Comparison of ENCODE assay signal across 1 cellular context in the genomic region with DNA sequence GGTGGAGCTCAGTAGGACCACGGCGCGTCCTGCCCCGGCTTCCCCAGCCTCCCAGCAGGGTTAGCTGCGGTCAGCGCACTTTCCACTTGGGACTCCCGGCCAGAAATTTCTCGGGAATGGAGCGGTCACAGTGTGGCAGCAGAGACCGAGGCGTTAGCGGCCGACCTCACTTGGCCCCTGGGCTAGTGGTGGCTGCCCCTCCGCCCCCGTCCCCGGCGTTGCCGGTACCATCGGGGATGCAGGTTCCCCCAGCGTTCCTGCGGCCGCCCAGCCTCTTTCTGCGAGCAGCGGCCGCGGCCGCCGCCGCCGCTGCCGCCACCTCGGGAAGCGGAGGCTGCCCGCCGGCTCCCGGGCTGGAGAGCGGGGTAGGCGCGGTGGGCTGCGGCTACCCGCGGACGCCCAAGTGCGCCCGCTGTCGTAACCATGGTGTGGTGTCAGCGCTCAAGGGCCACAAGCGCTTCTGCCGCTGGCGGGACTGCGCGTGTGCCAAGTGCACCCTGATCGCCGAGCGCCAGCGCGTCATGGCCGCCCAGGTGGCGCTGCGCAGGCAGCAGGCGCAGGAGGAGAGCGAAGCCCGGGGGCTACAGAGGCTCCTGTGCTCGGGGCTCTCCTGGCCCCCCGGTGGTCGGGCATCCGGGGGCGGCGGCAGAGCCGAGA.
TF ChIP-seq lines count a peak whose summit lies in the region.

No MANE protein-coding gene starts in this region.

TF ChIP-seq in WTC11, 78 proteins besides CTCF, POLR2A, EP300 and RAD21 (continued from another document):
- TF ChIP-seq ZNF281 (CRISPR knock-in tag; IDR thresholded peaks at IDR 0.05) (no peak), SP1 (CRISPR knock-in tag; conservative IDR thresholded peaks at IDR 0.05) (no peak; the same call in 1 of the 2 replicates), NFATC4 (CRISPR knock-in tag; IDR thresholded peaks at IDR 0.05) (no peak), RELA (CRISPR knock-in tag; IDR thresholded peaks at IDR 0.05; ENCODE audit: borderline replicate concordance) (0 out of 2 replicates have a peak, but pooled peaks have one; percentile 87), MYBL2 (CRISPR knock-in tag; IDR thresholded peaks at IDR 0.05) (0 out of 2 replicates have a peak, but pooled peaks have one; percentile 23), FOXK1 (CRISPR knock-in tag; IDR thresholded peaks at IDR 0.05) (peak; percentile 43; the same call in 1 of the 2 replicates), ZNF121 (CRISPR knock-in tag; IDR thresholded peaks at IDR 0.05) (no peak), ZNF219 (CRISPR knock-in tag; IDR thresholded peaks at IDR 0.05; ENCODE audit: borderline replicate concordance) (0 out of 2 replicates have a peak, but pooled peaks have one; percentile 23), HMGXB4 (CRISPR knock-in tag; IDR thresholded peaks at IDR 0.05) (peak; percentile 96), ZNF423 (CRISPR knock-in tag; IDR thresholded peaks at IDR 0.05) (peak; percentile 97), ZNF512 (CRISPR knock-in tag; IDR thresholded peaks at IDR 0.05; ENCODE audit: borderline replicate concordance) (no peak), IRF1 (CRISPR knock-in tag; IDR thresholded peaks at IDR 0.05) (no peak), ZNF416 (CRISPR knock-in tag; IDR thresholded peaks at IDR 0.05) (no peak), FOXP4 (CRISPR knock-in tag; IDR thresholded peaks at IDR 0.05) (peak; percentile 74; the same call in 1 of the 2 replicates), JUN (CRISPR knock-in tag; IDR thresholded peaks at IDR 0.05) (0 out of 2 replicates have a peak, but pooled peaks have one; percentile 26), TEAD1 (CRISPR knock-in tag; IDR thresholded peaks at IDR 0.05) (no peak), ELF4 (CRISPR knock-in tag; IDR thresholded peaks at IDR 0.05; ENCODE audit: low read depth) (0 out of 2 replicates have a peak, but pooled peaks have one; percentile 20), FOXP1 (CRISPR knock-in tag; IDR thresholded peaks at IDR 0.05; ENCODE audit: borderline replicate concordance) (peak; percentile 52; the same call in 1 of the 2 replicates)
- TF ChIP-seq, protein P1, sequence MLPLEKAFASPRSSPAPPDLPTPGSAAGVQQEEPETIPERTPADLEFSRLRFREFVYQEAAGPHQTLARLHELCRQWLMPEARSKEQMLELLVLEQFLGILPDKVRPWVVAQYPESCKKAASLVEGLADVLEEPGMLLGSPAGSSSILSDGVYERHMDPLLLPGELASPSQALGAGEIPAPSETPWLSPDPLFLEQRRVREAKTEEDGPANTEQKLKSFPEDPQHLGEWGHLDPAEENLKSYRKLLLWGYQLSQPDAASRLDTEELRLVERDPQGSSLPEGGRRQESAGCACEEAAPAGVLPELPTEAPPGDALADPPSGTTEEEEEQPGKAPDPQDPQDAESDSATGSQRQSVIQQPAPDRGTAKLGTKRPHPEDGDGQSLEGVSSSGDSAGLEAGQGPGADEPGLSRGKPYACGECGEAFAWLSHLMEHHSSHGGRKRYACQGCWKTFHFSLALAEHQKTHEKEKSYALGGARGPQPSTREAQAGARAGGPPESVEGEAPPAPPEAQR (CRISPR knock-in tag; IDR thresholded peaks at IDR 0.05): no peak
- TF ChIP-seq, protein P2, sequence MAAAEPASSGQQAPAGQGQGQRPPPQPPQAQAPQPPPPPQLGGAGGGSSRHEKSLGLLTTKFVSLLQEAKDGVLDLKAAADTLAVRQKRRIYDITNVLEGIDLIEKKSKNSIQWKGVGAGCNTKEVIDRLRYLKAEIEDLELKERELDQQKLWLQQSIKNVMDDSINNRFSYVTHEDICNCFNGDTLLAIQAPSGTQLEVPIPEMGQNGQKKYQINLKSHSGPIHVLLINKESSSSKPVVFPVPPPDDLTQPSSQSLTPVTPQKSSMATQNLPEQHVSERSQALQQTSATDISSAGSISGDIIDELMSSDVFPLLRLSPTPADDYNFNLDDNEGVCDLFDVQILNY (CRISPR knock-in tag; IDR thresholded peaks at IDR 0.05): 0 out of 2 replicates have a peak, but pooled peaks have one; percentile 12
